Comparison of ENCODE assay signal across 22 cellular contexts in the genomic region with DNA sequence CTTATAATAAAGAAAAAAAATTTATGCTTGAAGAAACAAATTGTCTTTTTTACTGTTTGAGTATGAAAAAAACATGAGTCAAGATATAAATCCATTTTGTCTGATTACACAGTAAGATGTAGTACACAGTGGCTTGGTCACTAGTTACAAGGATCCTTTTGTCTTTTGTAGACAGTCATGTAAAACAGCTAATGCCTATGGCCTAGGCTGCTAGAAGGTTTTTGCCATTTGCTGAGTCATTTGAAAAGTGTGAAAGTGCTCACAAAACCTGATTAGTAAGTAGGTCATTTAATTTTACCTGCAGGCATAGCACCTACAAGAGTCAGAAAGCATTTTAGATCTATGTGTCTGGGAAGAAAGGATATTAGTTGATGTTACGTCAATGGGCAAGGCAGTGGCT.
DNase-seq lines count a peak whose midpoint lies in the region; ATAC-seq, FAIRE-seq and TF ChIP-seq lines count a peak whose summit lies in the region.
"Had no signal": no experiment of that assay in that cellular context is flagged by ENCODE, and none has a peak within 500 bp of the region (broad histone marks: within the 10 kb centered on the region; RNA-seq: fewer than 3 reads in every experiment).

No MANE protein-coding gene starts in this region.

- H4K20me1 ChIP-seq in HepG2 (ENCODE audit: insufficient read depth, low read length) (no peaks in the 10 kb centered on the region), H1 (replicated peaks in 1 of 2; ENCODE audit: control insufficient read depth in 1 of 2, insufficient read depth in 2 of 2, low read length in 2 of 2) (no peaks in the 10 kb centered on the region)

- ATAC-seq in HepG2 (no peak), right lobe of liver (no peak), HG02885 (IDR thresholded peaks at IDR 0.05; ENCODE audit: poor library complexity, unreplicated experiment) (no peak), HG02642 (IDR thresholded peaks at IDR 0.05; ENCODE audit: poor library complexity, unreplicated experiment) (no peak)
- ATAC-seq: HCT116; left colon; stimulated activated naive B cell treated with anti-CD40 and anti-IgM and Interleukin-4, amounts not matched to agents 10 μg/mL and 1 μg/mL and 100 μg/mL, for 72 hours had no signal

- H2AFZ ChIP-seq in HepG2 (ENCODE audit: low read length) (no peak overlapping the region), H1 (ENCODE audit: low read length) (no peak overlapping the region)

- FAIRE-seq in HepG2 (lab: Jason Lieb, UNC) (no peak), H1 (lab: Jason Lieb, UNC) (no peak)
- FAIRE-seq: GM12891 had no signal

- WGBS in HepG2 (ENCODE audit: low lambda C conversion rate): 97% methylated on average over 1 of the region's 1 CpG
- 100% methylated on average over 1 of the region's 1 CpG for WGBS in right lobe of liver (ENCODE audit: insufficient coverage, low coverage, low lambda C conversion rate, missing lambda C conversion rate)
- WGBS in H1 (ENCODE audit: extremely low coverage in 1 of 2, insufficient coverage in 1 of 2, insufficient read length in 1 of 2, insufficient replicate concordance in 2 of 2, low coverage in 1 of 2, low lambda C conversion rate in 2 of 2, missing lambda C conversion rate in 1 of 2), 2 experiments: 63% methylated on average over 1 of the region's 1 CpG; no CpG with 5 or more reads in 1 of the 2 experiments

- no peak for TF ChIP-seq POLR2A in HepG2 (IDR thresholded peaks at IDR 0.05; ENCODE audit: insufficient read depth in 1 of 2, low read depth in 2 of 2, low read length in 2 of 2)
- no peak for TF ChIP-seq POLR2A in right lobe of liver (IDR thresholded peaks at IDR 0.05)
- TF ChIP-seq POLR2A in H1 (IDR thresholded peaks at IDR 0.05; ENCODE audit: control extremely low read depth in 1 of 2, low read depth in 2 of 2, low read length in 2 of 2): no peak

- no peak for TF ChIP-seq CTCF in HepG2 (CRISPR knock-in tag; IDR thresholded peaks at IDR 0.05)
- TF ChIP-seq CTCF in right lobe of liver (IDR thresholded peaks at IDR 0.05): no peak
- no peak for TF ChIP-seq CTCF in H1 (IDR thresholded peaks at IDR 0.05; ENCODE audit: control extremely low read depth in 1 of 3, insufficient read depth in 1 of 3, low read depth in 1 of 3, low read length in 3 of 3)

- CTCF ChIA-PET in HepG2 (lab: Yijun Ruan, JAX; ENCODE audit: low intra/inter-chr PET ratio, low total read pairs) (no interaction called here), H1 (lab: Charles Lee; ENCODE audit: partially characterized antibody) (interaction anchor here (0.8 kb wide), 1 partner anchor 17 kb away, joined by 3 read pairs; no protein-coding TSS in a partner anchor)

- DNase-seq in HepG2 (ENCODE audit: low spot score) (no peak), right lobe of liver (no peak), H1 (ENCODE audit: low read depth in 1 of 2, low spot score in 2 of 2) (no peak), kidney tubule cell (ENCODE audit: low spot score) (peak; percentile 57), superior temporal gyrus (ENCODE audit: extremely low spot score) (peak; percentile 78), T-helper 9 cell (no peak)
- DNase-seq: activated T-cell treated with anti-CD3 and anti-CD28 coated beads, Interleukin-2, amount 50 U/mL, for 1 hour; COR-L47; KG1; left colon; naive B cell; NCI-H1694; stimulated activated CD4-positive, alpha-beta T cell treated with anti-CD3 and anti-CD28 coated beads, Interleukin-4, amount 100 ng/mL, for 24 hours; stimulated activated naive B cell treated with anti-CD40 and anti-IgM and Interleukin-4, amounts not matched to agents 10 μg/mL and 1 μg/mL and 100 μg/mL, for 72 hours; testis had no signal

- no peak overlapping the region for H3K23ac ChIP-seq in H1 (ENCODE audit: insufficient read length)

- POLR2A ChIA-PET in HepG2 (lab: Yijun Ruan, JAX) (no interaction called here), H1 (lab: Charles Lee; ENCODE audit: partially characterized antibody) (no interaction called here)

- H2BK5ac ChIP-seq in H1 (ENCODE audit: low read depth, low read length): no peak overlapping the region

- no peaks in the 10 kb centered on the region for H3K23me2 ChIP-seq in H1 (ENCODE audit: low read depth, low read length)

- no peak overlapping the region for H2BK20ac ChIP-seq in H1 (ENCODE audit: low read length)

- H2AK5ac ChIP-seq in H1 (ENCODE audit: low read depth, low read length): no peak overlapping the region

- in situ Hi-C loops in HepG2 (cut with HindIII; ENCODE audit: extremely low pct_ligation_motif_present, low pct_unique_long_range_greater_than_20kb): no loop called here

- H3K4me1 ChIP-seq in HepG2 (ENCODE audit: insufficient read depth, low read length) (no peaks in the 10 kb centered on the region), right lobe of liver (no peaks in the 10 kb centered on the region), H1 (replicated peaks in 1 of 4; ENCODE audit: control insufficient read depth in 3 of 4, insufficient read depth in 4 of 4, low read length in 3 of 4) (peaks cover 0 to 4% (median under 1%) of the 10 kb centered on the region in 4 experiments; a peak in 1 of 7 replicates)
- H3K4me1 ChIP-seq: right atrium auricular region, SJSA1, testis, vagina had no signal

- H4K8ac ChIP-seq in H1 (ENCODE audit: extremely low read depth, insufficient read depth, low read length): no peak overlapping the region

- no peak overlapping the region for H2BK120ac ChIP-seq in H1 (replicated peaks; ENCODE audit: low read depth, low read length)

- H3K14ac ChIP-seq in H1 (ENCODE audit: insufficient read length): no peak overlapping the region

- H3K79me2 ChIP-seq in HepG2 (ENCODE audit: insufficient read depth, low read length) (no peaks in the 10 kb centered on the region), H1 (ENCODE audit: control insufficient read depth in 1 of 2, insufficient read depth in 2 of 2, low read length in 2 of 2) (peaks cover 0 to 18% of the 10 kb centered on the region in 2 experiments; a peak in 2 of 4 replicates)

- no TSS peak for BruUV-seq in HepG2 (replicated peaks; lab: Mats Ljungman, UMichigan)

- no peak overlapping the region for H3K4ac ChIP-seq in H1 (replicated peaks; ENCODE audit: insufficient read length, low read depth, low read length)

- H2BK15ac ChIP-seq in H1 (ENCODE audit: low read length): no peak overlapping the region

- no peak overlapping the region for H4K91ac ChIP-seq in H1 (replicated peaks; ENCODE audit: insufficient read length, low read length)

- H3K56ac ChIP-seq in H1 (replicated peaks; ENCODE audit: insufficient read length, low read depth, low read length): no peak overlapping the region

- intact Hi-C loops in HepG2 (cut with micrococcal nuclease; ENCODE audit: unreplicated experiment) (no loop called here), right lobe of liver (cut with DNase I) (no loop called here)

- H3K27ac ChIP-seq in HepG2 (ENCODE audit: extremely low read length, insufficient read depth, low read length) (no peak overlapping the region), right lobe of liver (no peak overlapping the region), H1 (ENCODE audit: low read depth, low read length) (no peak overlapping the region)
- H3K27ac ChIP-seq: right atrium auricular region, SJSA1, testis, vagina had no signal

- H3K9ac ChIP-seq in HepG2 (ENCODE audit: insufficient read depth, low read depth, low read length) (no peak overlapping the region), H1 (replicated peaks in 1 of 4; ENCODE audit: extremely low read depth in 1 of 4, low read depth in 3 of 4, low read length in 3 of 4) (no peak overlapping the region)

- H3K4me3 ChIP-seq in HepG2 (replicated peaks in 1 of 3; ENCODE audit: insufficient read depth in 1 of 3, low read depth in 2 of 3, low read length in 3 of 3): no peak overlapping the region
- H3K4me3 ChIP-seq in right lobe of liver: no peak overlapping the region
- H3K4me3 ChIP-seq in H1 (ENCODE audit: extremely low read depth in 1 of 4, insufficient read depth in 2 of 4, low read depth in 3 of 4, low read length in 4 of 4): no peak overlapping the region
- H3K4me3 ChIP-seq: right atrium auricular region, SJSA1, testis, vagina had no signal

- no peak overlapping the region for H3K18ac ChIP-seq in H1 (ENCODE audit: extremely low read depth, low read length)

- no peaks in the 10 kb centered on the region for H3K9me3 ChIP-seq in HepG2 (ENCODE audit: low read length)
- no peaks in the 10 kb centered on the region for H3K9me3 ChIP-seq in right lobe of liver
- H3K9me3 ChIP-seq in H1 (ENCODE audit: insufficient read depth in 2 of 2, low read depth in 1 of 2, low read length in 1 of 2): no peaks in the 10 kb centered on the region
- H3K9me3 ChIP-seq: right atrium auricular region, SJSA1, testis, vagina had no signal

- H2BK12ac ChIP-seq in H1 (ENCODE audit: low read depth, low read length): no peak overlapping the region

- H3K27me3 ChIP-seq in HepG2 (ENCODE audit: control insufficient read depth in 1 of 2, insufficient read depth in 2 of 2, low read length in 2 of 2) (no peaks in the 10 kb centered on the region; a peak in 1 of 5 replicates), right lobe of liver (no peaks in the 10 kb centered on the region), H1 (replicated peaks in 1 of 4; ENCODE audit: control insufficient read depth in 3 of 4, extremely low read depth in 1 of 4, insufficient read depth in 3 of 4, low read length in 3 of 4) (no peaks in the 10 kb centered on the region)
- H3K27me3 ChIP-seq: right atrium auricular region, SJSA1, testis, vagina had no signal

- TF ChIP-seq RAD21 in HepG2 (CRISPR knock-in tag; IDR thresholded peaks at IDR 0.05): no peak
- no peak for TF ChIP-seq RAD21 in H1 (IDR thresholded peaks at IDR 0.05 in 1 of 2, conservative IDR thresholded peaks at IDR 0.05 in 1 of 2; ENCODE audit: low read depth in 2 of 2, low read length in 2 of 2)

- H3K4me2 ChIP-seq in HepG2 (ENCODE audit: low read depth, low read length): no peak overlapping the region
- no peak overlapping the region for H3K4me2 ChIP-seq in H1 (ENCODE audit: insufficient read depth in 1 of 2, low read depth in 2 of 2, low read length in 2 of 2)

- TF ChIP-seq EP300 in HepG2 (IDR thresholded peaks at IDR 0.05; ENCODE audit: low read depth in 2 of 2, low read length in 2 of 2): no peak
- no peak for TF ChIP-seq EP300 in HepG2 (CRISPR knock-in tag; IDR thresholded peaks at IDR 0.05; ENCODE audit: borderline replicate concordance)
- no peak for TF ChIP-seq EP300 in H1 (IDR thresholded peaks at IDR 0.05; ENCODE audit: borderline replicate concordance in 1 of 2, low read depth in 2 of 2, low read length in 2 of 2)

- no peaks in the 10 kb centered on the region for H3K79me1 ChIP-seq in H1 (ENCODE audit: low read depth, low read length)

- H3K36me3 ChIP-seq in HepG2 (replicated peaks in 1 of 2; ENCODE audit: control insufficient read depth in 1 of 2, insufficient read depth in 2 of 2, low read length in 2 of 2) (no peaks in the 10 kb centered on the region), right lobe of liver (no peaks in the 10 kb centered on the region), H1 (ENCODE audit: control insufficient read depth in 2 of 4, insufficient read depth in 4 of 4, low read length in 3 of 4) (no peaks in the 10 kb centered on the region)
- H3K36me3 ChIP-seq: right atrium auricular region, SJSA1, vagina had no signal

- no peak overlapping the region for H4K5ac ChIP-seq in H1 (ENCODE audit: insufficient read length, low read depth, low read length)

TF ChIP-seq in HepG2, 621 proteins besides CTCF, POLR2A, EP300 and RAD21 (continues in another document):
- no peak for TF ChIP-seq ZNF720 (CRISPR knock-in tag; IDR thresholded peaks at IDR 0.05)

TF ChIP-seq in H1, 55 proteins besides CTCF, POLR2A, EP300 and RAD21 (continues in another document):
- TF ChIP-seq MAFK (IDR thresholded peaks at IDR 0.05; ENCODE audit: low read depth, low read length): peak; percentile 68

Comparison
In these comparisons a context has a peak if more than half of its experiments do, and no peak if none do; other contexts are left out.
1. DNase-seq: peak in kidney tubule cell (single experiment) and superior temporal gyrus (single experiment); none in HepG2 (single experiment), right lobe of liver (0 of 3), H1 (0 of 2) and T-helper 9 cell (single experiment).